In the genomic region with DNA sequence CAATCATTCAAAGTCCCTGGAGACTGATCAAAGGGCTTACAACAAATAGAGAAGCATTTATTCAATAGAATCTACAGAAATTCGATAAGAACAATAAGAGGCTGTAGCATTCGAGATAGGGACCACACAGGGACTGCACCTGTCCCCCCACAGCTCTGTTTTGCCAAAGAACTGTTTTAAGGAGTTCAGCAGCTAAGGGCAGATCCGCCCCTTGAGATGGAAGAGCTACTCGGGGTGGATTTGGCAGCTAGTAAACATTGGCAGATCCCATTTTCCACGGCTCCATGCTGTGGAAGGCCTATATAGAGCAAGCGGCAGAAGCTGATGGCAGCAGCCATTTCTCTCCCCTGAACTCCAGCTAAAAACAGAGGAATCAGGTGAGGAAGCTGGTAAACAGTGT, we compare ENCODE assay signal across 18 cellular contexts.
"Had no signal": no experiment of that assay in that cellular context is flagged by ENCODE, and none has a peak within 500 bp of the region (broad histone marks: within the 10 kb centered on the region; RNA-seq: fewer than 3 reads in every experiment).

No MANE protein-coding gene starts in this region.

- H3K9me3 Mint-ChIP-seq: activated CD4-positive, alpha-beta T cell treated with anti-CD3 and anti-CD28 coated beads, Interleukin-2, amount 10 ng/mL, durations not matched to agents 24 days and 14 days had no signal

- H3K4me3 ChIP-seq: dorsolateral prefrontal cortex, gastrocnemius medialis, heart right ventricle, lower lobe of right lung, skin epidermis, upper lobe of left lung had no signal

- ATAC-seq: gastrocnemius medialis, heart right ventricle, left cardiac atrium, lower lobe of right lung, right cardiac atrium had no signal

- H3K27me3 ChIP-seq: gastrocnemius medialis, upper lobe of left lung had no signal

- H3K4me3 Mint-ChIP-seq: activated CD4-positive, alpha-beta T cell treated with anti-CD3 and anti-CD28 coated beads, Interleukin-2, amount 10 ng/mL, durations not matched to agents 24 days and 14 days; brain; mesothelial cell of epicardium had no signal

- H3K36me3 ChIP-seq: gastrocnemius medialis, heart right ventricle, lower lobe of right lung, upper lobe of left lung had no signal

- H3K27ac Mint-ChIP-seq: activated CD4-positive, alpha-beta T cell treated with anti-CD3 and anti-CD28 coated beads, Interleukin-2, amount 10 ng/mL, durations not matched to agents 24 days and 14 days; activated T-helper 2 cell treated with anti-CD3 and anti-CD28 coated beads, Interferon-gamma antibody, Interleukin-2, Interleukin-4, amounts not matched to agents 10 μg/mL and 5 μg/mL and 100 μg/mL, durations not matched to agents 14 hours and 24 hours and 36 hours; mesothelial cell of epicardium; progenitor cell of endocrine pancreas had no signal

- H3K27me3 Mint-ChIP-seq: activated CD4-positive, alpha-beta T cell treated with anti-CD3 and anti-CD28 coated beads, Interleukin-2, amount 10 ng/mL, durations not matched to agents 24 days and 14 days; brain; progenitor cell of endocrine pancreas had no signal

- H3K4me1 ChIP-seq: gastrocnemius medialis, lower lobe of right lung, upper lobe of left lung had no signal

- H3K9me3 ChIP-seq: gastrocnemius medialis, lower lobe of right lung had no signal

- H3K27ac ChIP-seq: dorsolateral prefrontal cortex, gastrocnemius medialis, heart right ventricle, lower lobe of right lung, upper lobe of left lung had no signal

- DNase-seq: activated CD4-positive, alpha-beta T cell treated with anti-CD3 and anti-CD28 coated beads, Interleukin-2, amount 10 ng/mL, durations not matched to agents 24 days and 14 days; dorsolateral prefrontal cortex; erythroblast; gastrocnemius medialis; heart right ventricle; left cardiac atrium; lower lobe of right lung; right cardiac atrium; stimulated activated CD4-positive, alpha-beta T cell treated with anti-CD3 and anti-CD28 coated beads, Interleukin-15, amount 100 ng/mL, for 24 hours; stimulated activated CD4-positive, alpha-beta T cell treated with anti-CD3 and anti-CD28 coated beads, Interleukin-4, amount 100 ng/mL, for 24 hours; stimulated activated naive CD4-positive, alpha-beta T cell treated with Interleukin-2 at 50 U/mL for 16 hours; SW 1271; upper lobe of left lung had no signal
